In the genomic region with DNA sequence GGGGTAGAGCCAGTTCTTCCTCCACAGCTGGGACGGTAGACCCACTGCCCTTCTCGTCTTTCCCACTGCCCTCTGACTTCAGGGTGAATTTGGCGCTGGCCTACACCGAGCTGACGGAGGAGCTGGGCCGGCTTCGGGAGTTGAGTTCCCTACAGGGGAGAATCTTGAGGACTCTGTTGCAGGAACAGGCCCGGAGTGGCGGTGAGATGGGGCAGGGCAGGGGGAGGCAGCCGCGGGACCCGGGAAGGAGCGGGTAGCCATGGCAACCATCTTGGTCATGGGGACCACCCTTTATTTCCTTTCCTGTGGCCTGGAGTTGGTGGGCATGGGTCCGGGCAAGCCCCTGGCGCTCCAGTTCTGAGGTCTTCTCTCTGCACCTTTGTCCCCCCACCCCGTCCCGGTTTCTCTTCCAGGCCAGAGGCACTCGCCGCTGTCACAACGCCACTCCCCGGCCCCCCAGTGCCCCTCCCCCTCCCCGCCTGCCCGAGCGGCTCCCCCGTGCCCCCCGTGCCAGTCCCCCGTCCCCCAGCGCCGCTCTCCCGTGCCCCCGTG, we compare ENCODE assay signal across 19 cellular contexts. TPM values are rescaled to one million over a fixed set of nuclear protein-coding genes. Genes with fewer than 3 reads are reported as not detected.
DNase-seq lines count a peak whose midpoint lies in the region; ATAC-seq and TF ChIP-seq lines count a peak whose summit lies in the region.
"Had no signal": no experiment of that assay in that cellular context is flagged by ENCODE, and none has a peak within 500 bp of the region (broad histone marks: within the 10 kb centered on the region; RNA-seq: fewer than 3 reads in every experiment).

No MANE protein-coding gene starts in this region.

- DNase-seq in IMR-90 = no peak
- no peak for DNase-seq in fibroblast of lung (ENCODE audit: low read depth in 2 of 2)
- DNase-seq in mucosa of descending colon = peak in 2 of 3 donors; percentile 25 to 46
- no peak for DNase-seq in tibial nerve (ENCODE audit: low spot score in 2 of 2)
- no peak for DNase-seq in stimulated activated naive B cell treated with anti-CD40 and anti-IgM and Interleukin-4, amounts not matched to agents 10 μg/mL and 1 μg/mL and 100 μg/mL, for 72 hours
- DNase-seq in glomerular visceral epithelial cell (ENCODE audit: extremely low spot score) = no peak
- DNase-seq in NCI-H2227 treated with DMSO at 0.1 percent for 48 hours (lab: John Stamatoyannopoulos, UW) = no peak
- DNase-seq in CD14-positive monocyte (ENCODE audit: low spot score) = no peak
- DNase-seq: activated CD4-positive, CD25-positive, alpha-beta regulatory T cell; activated CD8-positive, alpha-beta memory T cell treated with anti-CD3 and anti-CD28 coated beads for 24 hours; foreskin keratinocyte; NCI-H1694 treated with DMSO at 0.1 percent for 48 hours had no signal

- no peak overlapping the region for H2BK5ac ChIP-seq in IMR-90 (ENCODE audit: low read depth, low read length, poor library complexity, severe bottlenecking)

- no peak overlapping the region for H2BK15ac ChIP-seq in IMR-90 (ENCODE audit: low read depth, low read length)

- intact Hi-C loops in IMR-90 (cut with micrococcal nuclease) (no loop called here), mucosa of descending colon (cut with DNase I, micrococcal nuclease) (no loop called here), CD14-positive monocyte (cut with micrococcal nuclease) (no loop called here)

- no peak for TF ChIP-seq POLR2A in IMR-90 (IDR thresholded peaks at IDR 0.05; ENCODE audit: low read depth, low read length)
- TF ChIP-seq POLR2A in tibial nerve (IDR thresholded peaks at IDR 0.05) = no peak

- TF ChIP-seq EP300 in tibial nerve (IDR thresholded peaks at IDR 0.05) = no peak

- H3K79me2 ChIP-seq in fibroblast of lung (ENCODE audit: control insufficient read depth, insufficient read depth, low read length) = no peaks in the 10 kb centered on the region

- H2AK5ac ChIP-seq in IMR-90 (ENCODE audit: low read depth, low read length) = no peak overlapping the region

- H3K56ac ChIP-seq in IMR-90 (ENCODE audit: extremely low read depth, insufficient read depth, low read length) = no peak overlapping the region

- WGBS in IMR-90 (ENCODE audit: extremely low coverage in 2 of 2, insufficient read length in 1 of 2), 2 experiments = 64% methylated on average over 8 of the region's 31 CpGs; no CpG with 5 or more reads in 1 of the 2 experiments
- 43 to 50% methylated on average over 20 to 31 of the region's 31 CpGs for WGBS in tibial nerve, 2 donors

- H3K27me3 ChIP-seq in IMR-90 (ENCODE audit: control insufficient read depth, insufficient read depth, low read length) (peaks cover 15% of the 10 kb centered on the region), fibroblast of lung (ENCODE audit: control insufficient read depth, insufficient read depth, low read length) (peaks cover 13% of the 10 kb centered on the region), tibial nerve (no peaks in the 10 kb centered on the region)

- H4K5ac ChIP-seq in IMR-90 (ENCODE audit: low read depth, low read length) = no peak overlapping the region

- no peak overlapping the region for H4K8ac ChIP-seq in IMR-90 (ENCODE audit: low read depth in 2 of 2, low read length in 2 of 2)

- H3K4me2 ChIP-seq in IMR-90 (ENCODE audit: low read depth, low read length) = no peak overlapping the region
- peak overlapping the region; percentile 25 for H3K4me2 ChIP-seq in fibroblast of lung (ENCODE audit: extremely low read depth, insufficient read depth, low read length)

- no peak overlapping the region for H2BK120ac ChIP-seq in IMR-90 (ENCODE audit: low read depth, low read length)

- H3K9me1 ChIP-seq in IMR-90 (ENCODE audit: insufficient read depth, low read length) = peaks cover 3% of the 10 kb centered on the region; the same call in 1 of the 2 replicates

- no peak overlapping the region for H3K14ac ChIP-seq in IMR-90 (replicated peaks; ENCODE audit: low read depth, low read length)

- no peak for ATAC-seq in IMR-90 (ENCODE audit: low read depth)
- no peak for ATAC-seq in mucosa of descending colon
- no peak for ATAC-seq in stimulated activated naive B cell treated with anti-CD40 and anti-IgM and Interleukin-4, amounts not matched to agents 10 μg/mL and 1 μg/mL and 100 μg/mL, for 72 hours (replicated peaks)
- ATAC-seq: foreskin keratinocyte; natural killer cell treated with Interleukin-12 subunit alpha and Interleukin-12 subunit beta and Interleukin-15 and Interleukin-18, amount 100 ng/mL, for 72 hours had no signal

- no peak overlapping the region for H3K4ac ChIP-seq in IMR-90 (ENCODE audit: low read depth, low read length)

- dilution Hi-C loops in IMR-90 (cut with HindIII; ENCODE audit: low sequenced_read_pairs, unreplicated experiment) = no loop called here

- H3K18ac ChIP-seq in IMR-90 (ENCODE audit: low read depth, low read length) = no peak overlapping the region

- TF ChIP-seq RAD21 in IMR-90 (IDR thresholded peaks at IDR 0.05; ENCODE audit: low read length) = no peak

- no peaks in the 10 kb centered on the region for H3K27me3 Mint-ChIP-seq in stimulated activated naive B cell treated with anti-CD40 and anti-IgM and Interleukin-4, amounts not matched to agents 10 μg/mL and 1 μg/mL and 100 μg/mL, for 72 hours
- peaks cover 15 to 31% (median 17%) of the 10 kb centered on the region in 3 donors for H3K27me3 Mint-ChIP-seq in CD14-positive monocyte (ENCODE audit: low read depth in 3 of 3)
- H3K27me3 Mint-ChIP-seq: natural killer cell treated with Interleukin-12 subunit alpha and Interleukin-12 subunit beta and Interleukin-15 and Interleukin-18, amount 100 ng/mL, for 72 hours; stimulated activated naive CD8-positive, alpha-beta T cell treated with anti-CD3 and anti-CD28 coated beads, Interleukin-15, Interleukin-2, amounts not matched to agents 100 ng/mL and 50 ng/mL, for 24 hours had no signal

- H2BK20ac ChIP-seq in IMR-90 (ENCODE audit: low read depth, low read length) = no peak overlapping the region

- H4K91ac ChIP-seq in IMR-90 (ENCODE audit: insufficient read depth, low read depth, low read length) = no peak overlapping the region

- TF ChIP-seq CTCF in IMR-90 (conservative IDR thresholded peaks at IDR 0.05; ENCODE audit: low read depth, low read length) (no peak), fibroblast of lung (conservative IDR thresholded peaks at IDR 0.05 in 1 of 2, IDR thresholded peaks at IDR 0.05 in 1 of 2; ENCODE audit: low read depth in 1 of 2, low read length in 2 of 2) (no peak), mucosa of descending colon (IDR thresholded peaks at IDR 0.05) (no peak), tibial nerve (IDR thresholded peaks at IDR 0.05) (no peak), CD14-positive monocyte (IDR thresholded peaks at IDR 0.05) (no peak)

- H4K20me1 ChIP-seq in IMR-90 (ENCODE audit: insufficient read depth, low read length) = peaks cover 10% of the 10 kb centered on the region
- no peaks in the 10 kb centered on the region for H4K20me1 ChIP-seq in fibroblast of lung (ENCODE audit: control insufficient read depth, extremely low read depth, insufficient read depth, low read length)

- in situ Hi-C loops in IMR-90 (cut with MboI; ENCODE audit: low sequenced_read_pairs) = no loop called here

- H3K27ac ChIP-seq in IMR-90 (ENCODE audit: insufficient read depth, low read length) (no peak overlapping the region), fibroblast of lung (ENCODE audit: insufficient read depth, low read length) (no peak overlapping the region), tibial nerve (peak overlapping the region; percentile 73 to 95 (median 88))
- H3K27ac ChIP-seq: foreskin keratinocyte had no signal

- H3K23ac ChIP-seq in IMR-90 (ENCODE audit: low read depth, low read length) = no peak overlapping the region

- POLR2A ChIA-PET in IMR-90 (lab: Charles Lee; ENCODE audit: unreplicated experiment) = no interaction called here

- no peak overlapping the region for H2AK9ac ChIP-seq in IMR-90 (replicated peaks; ENCODE audit: low read depth, low read length, poor library complexity)

- H3K4me3 ChIP-seq in IMR-90 (ENCODE audit: insufficient read depth, low read depth, low read length) (no peak overlapping the region), fibroblast of lung (replicated peaks in 1 of 4; ENCODE audit: control extremely low read depth in 1 of 4, insufficient read depth in 1 of 4, low read depth in 3 of 4, low read length in 4 of 4) (peak overlapping the region in 1 of 4 experiments; percentile 7), mucosa of descending colon (no peak overlapping the region), tibial nerve (peak overlapping the region; percentile 18 to 54 (median 40))

- no peak overlapping the region for H3K27ac Mint-ChIP-seq in stimulated activated naive B cell treated with anti-CD40 and anti-IgM and Interleukin-4, amounts not matched to agents 10 μg/mL and 1 μg/mL and 100 μg/mL, for 72 hours
- H3K27ac Mint-ChIP-seq in CD14-positive monocyte = no peak overlapping the region
- H3K27ac Mint-ChIP-seq: activated T-helper 2 cell treated with anti-CD3 and anti-CD28 coated beads, Interferon-gamma antibody, Interleukin-2, Interleukin-4, amounts not matched to agents 10 μg/mL and 5 μg/mL and 100 μg/mL, durations not matched to agents 14 hours and 24 hours and 36 hours; memory B cell; T-helper 1 cell treated with Interleukin-12 subunit alpha and Interleukin-12 subunit beta and Interleukin-4 antibody, amounts not matched to agents 30 μg/mL and 1 μg/mL, for 36 hours had no signal

- no peak overlapping the region for H3K4me3 Mint-ChIP-seq in stimulated activated naive B cell treated with anti-CD40 and anti-IgM and Interleukin-4, amounts not matched to agents 10 μg/mL and 1 μg/mL and 100 μg/mL, for 72 hours
- H3K4me3 Mint-ChIP-seq in CD14-positive monocyte = no peak overlapping the region
- H3K4me3 Mint-ChIP-seq: memory B cell; natural killer cell treated with Interleukin-12 subunit alpha and Interleukin-12 subunit beta and Interleukin-15 and Interleukin-18, amount 100 ng/mL, for 72 hours; stimulated activated naive CD8-positive, alpha-beta T cell treated with anti-CD3 and anti-CD28 coated beads, Interleukin-15, Interleukin-2, amounts not matched to agents 100 ng/mL and 50 ng/mL, for 24 hours; T-helper 1 cell treated with Interleukin-12 subunit alpha and Interleukin-12 subunit beta and Interleukin-4 antibody, amounts not matched to agents 30 μg/mL and 1 μg/mL, for 36 hours had no signal

- 0 out of 2 replicates have a peak, but pooled peaks cover 1% of the 10 kb centered on the region for H3K4me1 ChIP-seq in IMR-90 (ENCODE audit: control insufficient read depth, insufficient read depth, low read length)
- peaks cover 3% of the 10 kb centered on the region for H3K4me1 ChIP-seq in fibroblast of lung (ENCODE audit: control insufficient read depth, extremely low read depth, insufficient read depth, low read length)
- H3K4me1 ChIP-seq in mucosa of descending colon (ENCODE audit: low read depth) = peaks cover 3% of the 10 kb centered on the region
- peaks cover 0 to 39% (median 17%) of the 10 kb centered on the region in 4 donors for H3K4me1 ChIP-seq in tibial nerve
- H3K4me1 ChIP-seq: foreskin keratinocyte had no signal

- peaks cover 3 to 8% of the 10 kb centered on the region in 2 donors for H3K36me3 Mint-ChIP-seq in stimulated activated naive B cell treated with anti-CD40 and anti-IgM and Interleukin-4, amounts not matched to agents 10 μg/mL and 1 μg/mL and 100 μg/mL, for 72 hours
- H3K36me3 Mint-ChIP-seq in CD14-positive monocyte = peaks cover 3 to 7% of the 10 kb centered on the region in 2 donors
- H3K36me3 Mint-ChIP-seq: natural killer cell treated with Interleukin-12 subunit alpha and Interleukin-12 subunit beta and Interleukin-15 and Interleukin-18, amount 100 ng/mL, for 72 hours had no signal

- H3K36me3 ChIP-seq in IMR-90 (ENCODE audit: control insufficient read depth, insufficient read depth, low read length) (peaks cover 15% of the 10 kb centered on the region; the same call in 1 of the 2 replicates), fibroblast of lung (ENCODE audit: control insufficient read depth, insufficient read depth, low read length) (no peaks in the 10 kb centered on the region), mucosa of descending colon (ENCODE audit: low read depth) (no peaks in the 10 kb centered on the region), tibial nerve (peaks cover 0 to 35% (median 0%) of the 10 kb centered on the region in 3 donors)

- BruUV-seq in IMR-90 (replicated peaks; lab: Mats Ljungman, UMichigan) = no TSS peak

- no peaks in the 10 kb centered on the region for H3K9me3 ChIP-seq in IMR-90 (ENCODE audit: control insufficient read depth, insufficient read depth, low read length)
- no peaks in the 10 kb centered on the region for H3K9me3 ChIP-seq in fibroblast of lung (ENCODE audit: control insufficient read depth, insufficient read depth, low read depth, low read length)
- H3K9me3 ChIP-seq in mucosa of descending colon = no peaks in the 10 kb centered on the region
- no peaks in the 10 kb centered on the region for H3K9me3 ChIP-seq in tibial nerve

- H3K9me3 Mint-ChIP-seq in stimulated activated naive B cell treated with anti-CD40 and anti-IgM and Interleukin-4, amounts not matched to agents 10 μg/mL and 1 μg/mL and 100 μg/mL, for 72 hours = no peaks in the 10 kb centered on the region
- H3K9me3 Mint-ChIP-seq in CD14-positive monocyte = peaks cover 0 to 5% (median 0%) of the 10 kb centered on the region in 7 donors
- H3K9me3 Mint-ChIP-seq: activated T-helper 2 cell treated with anti-CD3 and anti-CD28 coated beads, Interferon-gamma antibody, Interleukin-2, Interleukin-4, amounts not matched to agents 10 μg/mL and 5 μg/mL and 100 μg/mL, durations not matched to agents 14 hours and 24 hours and 36 hours; memory B cell; natural killer cell treated with Interleukin-12 subunit alpha and Interleukin-12 subunit beta and Interleukin-15 and Interleukin-18, amount 100 ng/mL, for 72 hours; stimulated activated naive CD8-positive, alpha-beta T cell treated with anti-CD3 and anti-CD28 coated beads, Interleukin-15, Interleukin-2, amounts not matched to agents 100 ng/mL and 50 ng/mL, for 24 hours; T-helper 1 cell treated with Interleukin-12 subunit alpha and Interleukin-12 subunit beta and Interleukin-4 antibody, amounts not matched to agents 30 μg/mL and 1 μg/mL, for 36 hours had no signal

- H3K79me1 ChIP-seq in IMR-90 (ENCODE audit: low read depth in 1 of 2, low read length in 2 of 2) = no peaks in the 10 kb centered on the region

- peak overlapping the region; percentile 47 for H2AFZ ChIP-seq in IMR-90 (replicated peaks; ENCODE audit: low read length, poor library complexity)
- no peak overlapping the region for H2AFZ ChIP-seq in fibroblast of lung (ENCODE audit: low read length)

- peaks cover 56 to 60% of the 10 kb centered on the region in 2 donors for H3K4me1 Mint-ChIP-seq in stimulated activated naive B cell treated with anti-CD40 and anti-IgM and Interleukin-4, amounts not matched to agents 10 μg/mL and 1 μg/mL and 100 μg/mL, for 72 hours
- H3K4me1 Mint-ChIP-seq in CD14-positive monocyte = peaks cover 49% of the 10 kb centered on the region

- CTCF ChIA-PET in IMR-90 (lab: Yijun Ruan, JAX) = no interaction called here

- H3K9ac ChIP-seq in IMR-90 (ENCODE audit: low read depth, low read length) (no peak overlapping the region), fibroblast of lung (ENCODE audit: insufficient read depth, low read length) (no peak overlapping the region)

RNA-seq across cellular contexts. Expression of a gene that starts 14.4 kb away (rescaled TPM):
- total RNA-seq in IMR-90 (2012; rRNA removed) = 3.4 and 3.6 TPM in 2 replicates
- 7.6 and 8.5 TPM in 2 replicates for polyA plus RNA-seq in IMR-90 (2012; rRNA removed)
- 2.7 and 7.8 TPM in 2 replicates for polyA plus RNA-seq in IMR-90 (2012; cell fraction: cytosol; rRNA removed)
- 52.0 and 59.7 TPM in 2 replicates for polyA plus RNA-seq in IMR-90 (2012; cell fraction: nucleus; rRNA removed; ENCODE audit: low replicate concordance)
- 11.3 and 11.6 TPM in 2 replicates for total RNA-seq in fibroblast of lung
- 4.6 and 5.3 TPM in 2 replicates for polyA plus RNA-seq in fibroblast of lung
- polyA plus RNA-seq in fibroblast of lung (2012) = 7.6 and 8.0 TPM in 2 replicates
- 8.3 and 8.6 TPM in 2 replicates for polyA minus RNA-seq in fibroblast of lung (ENCODE audit: low replicate concordance)
- total RNA-seq in mucosa of descending colon = 10 to 100 TPM in 1 of 3 donors, 1 to 10 TPM in 2; 2.3 to 20.3 (median 3.2) TPM
- total RNA-seq in tibial nerve = 10 to 100 TPM in 2 of 4 donors, 1 to 10 TPM in 2; 6.3 to 24.6 (median 9.8) TPM
- polyA plus RNA-seq in CD14-positive monocyte = under 1 TPM; 0.22 to 0.45 TPM

RNA-seq across cellular contexts. Expression of a gene that starts 24.6 kb away (rescaled TPM):
- total RNA-seq in IMR-90 (2012; rRNA removed) (not detected in 2 replicates), fibroblast of lung (not detected in 2 replicates), mucosa of descending colon (1 to 10 TPM in 2 of 3 donors, under 1 TPM in 1; 0.72 to 1.2 (median 1.2) TPM), tibial nerve (1 to 10 TPM in 3 of 4 donors, not detected in 1; 1.9 to 3.3 (median 2.1) TPM)
- polyA plus RNA-seq in IMR-90 (2012; rRNA removed) (not detected in 2 replicates), fibroblast of lung (not detected in 2 replicates), CD14-positive monocyte (under 1 TPM; 0.13 to 0.16 TPM)
- polyA plus RNA-seq in IMR-90 (2012; cell fraction: cytosol; rRNA removed) = not detected in 2 replicates
- not detected in 2 replicates for polyA plus RNA-seq in IMR-90 (2012; cell fraction: nucleus; rRNA removed; ENCODE audit: low replicate concordance)
- polyA plus RNA-seq in fibroblast of lung (2012) = not detected in 2 replicates
- polyA minus RNA-seq in fibroblast of lung (ENCODE audit: low replicate concordance) = not detected in 2 replicates
- total RNA-seq: foreskin keratinocyte, M059J, renal cortical epithelial cell had no signal
- polyA plus RNA-seq: foreskin keratinocyte had no signal

RNA-seq across cellular contexts. Expression of a gene that starts 58.7 kb away (rescaled TPM):
- total RNA-seq in IMR-90 (2012; rRNA removed) (659 and 1,082 TPM in 2 replicates), fibroblast of lung (209 and 267 TPM in 2 replicates), mucosa of descending colon (100 to 1,000 TPM; 162 to 269 (median 217) TPM), tibial nerve (100 to 1,000 TPM; 164 to 205 (median 181) TPM)
- polyA plus RNA-seq in IMR-90 (2012; rRNA removed) (191 and 206 TPM in 2 replicates), fibroblast of lung (253 and 361 TPM in 2 replicates), CD14-positive monocyte (10 to 100 TPM in 1 of 2 donors, 1 to 10 TPM in 1; 5.8 to 13.2 TPM)
- polyA plus RNA-seq in IMR-90 (2012; cell fraction: cytosol; rRNA removed) = 78.7 and 81.9 TPM in 2 replicates
- 66.4 and 160 TPM in 2 replicates for polyA plus RNA-seq in IMR-90 (2012; cell fraction: nucleus; rRNA removed; ENCODE audit: low replicate concordance)
- 281 and 332 TPM in 2 replicates for polyA plus RNA-seq in fibroblast of lung (2012)
- polyA minus RNA-seq in fibroblast of lung (ENCODE audit: low replicate concordance) = 632 and 647 TPM in 2 replicates

Comparison
In these comparisons a context has a peak if more than half of its experiments do, and no peak if none do; other contexts are left out.
1. DNase-seq: peak in mucosa of descending colon (2 of 3); none in IMR-90 (single experiment), fibroblast of lung (0 of 2), tibial nerve (0 of 2), stimulated activated naive B cell treated with anti-CD40 and anti-IgM and Interleukin-4, amounts not matched to agents 10 μg/mL and 1 μg/mL and 100 μg/mL, for 72 hours (single experiment), glomerular visceral epithelial cell (single experiment), NCI-H2227 treated with DMSO at 0.1 percent for 48 hours (single experiment) and CD14-positive monocyte (single experiment).
2. H3K27ac ChIP-seq: peak in tibial nerve (4 of 4); none in IMR-90 (single experiment) and fibroblast of lung (single experiment).
3. H3K4me3 ChIP-seq: peak in tibial nerve (4 of 4); none in IMR-90 (single experiment) and mucosa of descending colon (single experiment).